9 cellular contexts compared by ENCODE assay signal in the genomic region with DNA sequence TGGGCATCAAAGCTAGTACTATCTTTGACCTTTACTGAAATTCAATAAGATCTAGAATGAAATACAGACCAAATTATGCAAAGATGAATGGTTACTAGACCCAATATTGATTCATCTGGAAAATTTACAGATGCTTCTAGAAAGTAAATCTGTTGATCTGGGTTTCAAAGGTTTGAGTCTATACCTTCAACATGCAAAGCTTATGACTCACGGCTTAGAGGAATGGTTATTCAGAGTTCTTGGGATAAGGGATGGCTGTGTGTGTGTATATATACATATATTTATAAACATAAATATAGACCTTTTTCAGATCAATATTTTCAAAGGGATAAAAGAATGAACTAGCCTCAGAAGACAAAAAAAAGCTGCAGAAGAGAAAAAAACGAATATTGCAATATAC. TPM values are rescaled to one million over a fixed set of nuclear protein-coding genes. Genes with fewer than 3 reads are reported as not detected.
DNase-seq lines count a peak whose midpoint lies in the region; ATAC-seq, FAIRE-seq and TF ChIP-seq lines count a peak whose summit lies in the region.
"Had no signal": no experiment of that assay in that cellular context is flagged by ENCODE, and none has a peak within 500 bp of the region (broad histone marks: within the 10 kb centered on the region; RNA-seq: fewer than 3 reads in every experiment).

No MANE protein-coding gene starts in this region.

- H3K9ac ChIP-seq in adipocyte (ENCODE audit: low read length), result peak overlapping the region; percentile 97
- H3K9ac ChIP-seq in HepG2 (ENCODE audit: insufficient read depth, low read depth, low read length), result peak overlapping the region; percentile 85

- in situ Hi-C loops in HepG2 (cut with HindIII; ENCODE audit: extremely low pct_ligation_motif_present, low pct_unique_long_range_greater_than_20kb), result no loop called here

- H3K9me3 ChIP-seq in heart right ventricle (no peaks in the 10 kb centered on the region), adipocyte (ENCODE audit: control insufficient read depth, low read length) (no peaks in the 10 kb centered on the region), HepG2 (ENCODE audit: low read length) (no peaks in the 10 kb centered on the region), vagina (no peaks in the 10 kb centered on the region)

- CTCF ChIA-PET in HepG2 (lab: Yijun Ruan, JAX; ENCODE audit: low intra/inter-chr PET ratio, low total read pairs), result no interaction called here

- TF ChIP-seq RAD21 in HepG2 (CRISPR knock-in tag; IDR thresholded peaks at IDR 0.05), result no peak

- POLR2A ChIA-PET in HepG2 (lab: Yijun Ruan, JAX), result interaction anchor here (0.6 to 2.5 kb wide), 3 partner anchors 44 to 226 kb away, joined by 4 to 16 read pairs (median 6); partner anchors contain the start of genes TSG101 and UEVLD

- H2AFZ ChIP-seq in HepG2 (ENCODE audit: low read length), result no peak overlapping the region

- H3K4me3 ChIP-seq in heart right ventricle (peak overlapping the region in 8 of 10 donors; percentile 65 to 96 (median 83)), adipocyte (ENCODE audit: low read length) (peak overlapping the region; percentile 99), HepG2 (replicated peaks in 1 of 3; ENCODE audit: insufficient read depth in 1 of 3, low read depth in 2 of 3, low read length in 3 of 3) (peak overlapping the region; percentile 80 to 90 (median 84)), vagina (peak overlapping the region; percentile 61 to 69)

- intact Hi-C loops in heart right ventricle (cut with DNase I), result loop anchor here in 6 of 10 donors (5.0 to 10.0 kb wide), 5 partner anchors 48 to 311 kb away; partner anchors contain the start of genes GTF2H1 (in 3 of the 6), HPS5 (in 3 of the 6), TMEM86A (in 3 of the 6) and UEVLD (in 1 of the 6)
- intact Hi-C loops in cardiac septum (cut with DNase I), result loop anchor here (10.0 kb wide), 1 partner anchor 108 kb away; the partner anchor contains the start of gene TSG101
- intact Hi-C loops in HepG2 (cut with micrococcal nuclease; ENCODE audit: unreplicated experiment), result loop anchor here (5.0 kb wide), 1 partner anchor 311 kb away; the partner anchor contains the start of genes GTF2H1 and HPS5
- intact Hi-C loops in vagina (cut with DNase I), result loop anchor here (10.0 kb wide), 1 partner anchor 92 kb away; the partner anchor contains the start of gene IGSF22

- peak overlapping the region in 1 of 10 donors; percentile 96 for H3K27ac ChIP-seq in heart right ventricle
- no peak overlapping the region for H3K27ac ChIP-seq in HepG2 (ENCODE audit: extremely low read length, insufficient read depth, low read length)
- no peak overlapping the region for H3K27ac ChIP-seq in vagina

- 45 to 53% methylated on average over 2 of the region's 2 CpGs for WGBS in heart right ventricle, 2 donors
- 16% methylated on average over 2 of the region's 2 CpGs for WGBS in HepG2 (ENCODE audit: low lambda C conversion rate)

- no peak for FAIRE-seq in HepG2 (lab: Jason Lieb, UNC)

- no peak for TF ChIP-seq CTCF in heart right ventricle (IDR thresholded peaks at IDR 0.05)
- TF ChIP-seq CTCF in HepG2 (CRISPR knock-in tag; IDR thresholded peaks at IDR 0.05), result no peak
- no peak for TF ChIP-seq CTCF in vagina (IDR thresholded peaks at IDR 0.05)

- ATAC-seq in heart right ventricle (no peak), HepG2 (no peak), HG02798 (IDR thresholded peaks at IDR 0.05; ENCODE audit: poor library complexity, unreplicated experiment) (no peak)

- no peak for TF ChIP-seq EP300 in HepG2 (IDR thresholded peaks at IDR 0.05; ENCODE audit: low read depth in 2 of 2, low read length in 2 of 2)
- TF ChIP-seq EP300 in HepG2 (CRISPR knock-in tag; IDR thresholded peaks at IDR 0.05; ENCODE audit: borderline replicate concordance), result no peak

- TF ChIP-seq POLR2A in HepG2 (IDR thresholded peaks at IDR 0.05; ENCODE audit: insufficient read depth in 1 of 2, low read depth in 2 of 2, low read length in 2 of 2) (no peak), vagina (IDR thresholded peaks at IDR 0.05) (no peak)

- H3K4me2 ChIP-seq in HepG2 (ENCODE audit: low read depth, low read length), result peak overlapping the region; percentile 77

- H3K4me1 ChIP-seq in heart right ventricle (peaks cover 4 to 48% (median 13%) of the 10 kb centered on the region in 9 donors), adipocyte (ENCODE audit: control insufficient read depth, insufficient read depth, low read length) (peaks cover 26% of the 10 kb centered on the region), HepG2 (ENCODE audit: insufficient read depth, low read length) (peaks cover 12% of the 10 kb centered on the region), vagina (peaks cover 27% of the 10 kb centered on the region)

- H3K79me2 ChIP-seq in HepG2 (ENCODE audit: insufficient read depth, low read length), result peaks cover 55% of the 10 kb centered on the region

- H4K20me1 ChIP-seq in HepG2 (ENCODE audit: insufficient read depth, low read length), result no peaks in the 10 kb centered on the region

- H3K36me3 ChIP-seq in heart right ventricle (peaks cover 0 to 6% (median 0%) of the 10 kb centered on the region in 9 donors), adipocyte (ENCODE audit: control insufficient read depth, insufficient read depth, low read length, severe bottlenecking) (no peaks in the 10 kb centered on the region), HepG2 (replicated peaks in 1 of 2; ENCODE audit: control insufficient read depth in 1 of 2, insufficient read depth in 2 of 2, low read length in 2 of 2) (no peaks in the 10 kb centered on the region), vagina (no peaks in the 10 kb centered on the region)

- BruUV-seq in HepG2 (replicated peaks; lab: Mats Ljungman, UMichigan), result no TSS peak

- no peak for DNase-seq in heart right ventricle
- no peak for DNase-seq in cardiac septum (ENCODE audit: low spot score)
- DNase-seq in adipocyte (ENCODE audit: low read depth), result peak; percentile 28
- no peak for DNase-seq in HepG2 (ENCODE audit: low spot score)
- no peak for DNase-seq in vagina (ENCODE audit: extremely low spot score in 2 of 2)
- no peak for DNase-seq in A172 (ENCODE audit: low spot score)
- DNase-seq in activated effector memory CD4-positive, alpha-beta T cell treated with Interleukin-2 at 50 U/mL for 16 hours, result no peak
- DNase-seq: NCI-H774 had no signal

- H3K27me3 ChIP-seq in heart right ventricle, result no peaks in the 10 kb centered on the region
- H3K27me3 ChIP-seq in adipocyte (replicated peaks; ENCODE audit: control insufficient read depth, insufficient read depth, low read length), result no peaks in the 10 kb centered on the region
- no peaks in the 10 kb centered on the region; a peak in 1 of 5 replicates for H3K27me3 ChIP-seq in HepG2 (ENCODE audit: control insufficient read depth in 1 of 2, insufficient read depth in 2 of 2, low read length in 2 of 2)
- H3K27me3 ChIP-seq in vagina, result no peaks in the 10 kb centered on the region

RNA-seq across cellular contexts. Expression of gene SPTY2D1, which starts 1.3 kb away (rescaled TPM):
- total RNA-seq in heart right ventricle (10 to 100 TPM in 6 of 10 donors, 1 to 10 TPM in 4; 7.3 to 18.8 (median 10.2) TPM), cardiac septum (9.8 TPM), HepG2 (2016; rRNA removed; fragmentation: Illumina TruSeq; extraction: Trizol) (14.8 and 22.2 TPM in 2 replicates), vagina (23.8 TPM)
- polyA plus RNA-seq in heart right ventricle (1 to 10 TPM; 1.9 to 3.5 TPM), HepG2 (2011; rRNA removed) (5.4 and 6.9 TPM in 2 replicates)
- total RNA-seq in HepG2 (2016; cell fraction: cytosol; rRNA removed; fragmentation: Illumina TruSeq; extraction: Trizol; ENCODE audit: low read depth), result 1.1 and 1.2 TPM in 2 replicates
- total RNA-seq in HepG2 (2016; cell fraction: insoluble cytoplasmic fraction; rRNA removed; fragmentation: Illumina TruSeq; extraction: Trizol), result 16.2 and 20.9 TPM in 2 replicates
- total RNA-seq in HepG2 (2016; cell fraction: membrane; rRNA removed; fragmentation: Illumina TruSeq; extraction: Trizol), result 3.3 and 4.4 TPM in 2 replicates
- total RNA-seq in HepG2 (2016; cell fraction: nucleus; rRNA removed; fragmentation: Illumina TruSeq; extraction: Trizol), result 9.3 and 9.9 TPM in 2 replicates
- polyA plus RNA-seq in HepG2 (2011; cell fraction: cytosol; rRNA removed), result 5.7 and 7.0 TPM in 2 replicates
- 3.7 and 3.8 TPM in 2 replicates for polyA plus RNA-seq in HepG2 (2011; cell fraction: nucleus; rRNA removed)
- polyA plus RNA-seq in HepG2 (2012), result 5.1 and 6.9 TPM in 2 replicates
- polyA plus RNA-seq in HepG2 (2016; cell fraction: cytosol; fragmentation: Illumina TruSeq; extraction: Trizol; ENCODE audit: low read depth), result 0.76 and 0.80 TPM in 2 replicates
- 13.3 and 15.1 TPM in 2 replicates for polyA plus RNA-seq in HepG2 (2016; cell fraction: insoluble cytoplasmic fraction; fragmentation: Illumina TruSeq; extraction: Trizol; ENCODE audit: low read depth)
- polyA plus RNA-seq in HepG2 (2016; cell fraction: membrane; fragmentation: Illumina TruSeq; extraction: Trizol; ENCODE audit: low read depth), result 1.7 and 2.0 TPM in 2 replicates
- polyA plus RNA-seq in HepG2 (2016; cell fraction: nucleus; fragmentation: Illumina TruSeq; extraction: Trizol; ENCODE audit: insufficient read depth, low read depth), result 9.4 and 9.7 TPM in 2 replicates
- polyA minus RNA-seq in HepG2 (2011; rRNA and poly(A)+ RNA removed; ENCODE audit: low replicate concordance), result 14.5 and 22.2 TPM in 2 replicates
- polyA minus RNA-seq in HepG2 (2011; cell fraction: cytosol; rRNA and poly(A)+ RNA removed), result 7.8 and 7.9 TPM in 2 replicates
- polyA minus RNA-seq in HepG2 (2011; cell fraction: nucleus; rRNA and poly(A)+ RNA removed), result 7.9 and 9.3 TPM in 2 replicates
- 21.0 and 26.3 TPM in 2 replicates for total RNA-seq in A172 (2014; rRNA removed; shearing (Covaris generic))

RNA-seq across cellular contexts. Expression of gene MISFA, which starts 33.3 kb away (rescaled TPM):
- total RNA-seq in heart right ventricle, result 10 to 100 TPM in 6 of 10 donors, 1 to 10 TPM in 4; 7.1 to 16.6 (median 10.8) TPM
- polyA plus RNA-seq in heart right ventricle, result 10 to 100 TPM in 1 of 2 donors, 1 to 10 TPM in 1; 1.7 to 18.4 TPM
- total RNA-seq in cardiac septum, result 6.4 TPM
- 4.8 and 5.4 TPM in 2 replicates for total RNA-seq in HepG2 (2016; rRNA removed; fragmentation: Illumina TruSeq; extraction: Trizol)
- total RNA-seq in HepG2 (2016; cell fraction: cytosol; rRNA removed; fragmentation: Illumina TruSeq; extraction: Trizol; ENCODE audit: low read depth), result 12.1 and 19.1 TPM in 2 replicates
- total RNA-seq in HepG2 (2016; cell fraction: insoluble cytoplasmic fraction; rRNA removed; fragmentation: Illumina TruSeq; extraction: Trizol), result 6.5 and 7.6 TPM in 2 replicates
- total RNA-seq in HepG2 (2016; cell fraction: membrane; rRNA removed; fragmentation: Illumina TruSeq; extraction: Trizol), result 9.0 and 12.8 TPM in 2 replicates
- total RNA-seq in HepG2 (2016; cell fraction: nucleus; rRNA removed; fragmentation: Illumina TruSeq; extraction: Trizol), result 4.3 and 7.6 TPM in 2 replicates
- polyA plus RNA-seq in HepG2 (2011; rRNA removed), result 0.90 and 1.4 TPM in 2 replicates
- polyA plus RNA-seq in HepG2 (2011; cell fraction: cytosol; rRNA removed), result 1.5 and 2.5 TPM in 2 replicates
- 0.33 and 1.5 TPM in 2 replicates for polyA plus RNA-seq in HepG2 (2011; cell fraction: nucleus; rRNA removed)
- polyA plus RNA-seq in HepG2 (2012), result 3.7 and 3.8 TPM in 2 replicates
- 13.7 and 20.5 TPM in 2 replicates for polyA plus RNA-seq in HepG2 (2016; cell fraction: cytosol; fragmentation: Illumina TruSeq; extraction: Trizol; ENCODE audit: low read depth)
- 4.9 and 5.4 TPM in 2 replicates for polyA plus RNA-seq in HepG2 (2016; cell fraction: insoluble cytoplasmic fraction; fragmentation: Illumina TruSeq; extraction: Trizol; ENCODE audit: low read depth)
- polyA plus RNA-seq in HepG2 (2016; cell fraction: membrane; fragmentation: Illumina TruSeq; extraction: Trizol; ENCODE audit: low read depth), result 4.5 and 10.5 TPM in 2 replicates
- polyA plus RNA-seq in HepG2 (2016; cell fraction: nucleus; fragmentation: Illumina TruSeq; extraction: Trizol; ENCODE audit: insufficient read depth, low read depth), result 13.2 and 14.4 TPM in 2 replicates
- 1.5 and 2.2 TPM in 2 replicates for polyA minus RNA-seq in HepG2 (2011; rRNA and poly(A)+ RNA removed; ENCODE audit: low replicate concordance)
- polyA minus RNA-seq in HepG2 (2011; cell fraction: cytosol; rRNA and poly(A)+ RNA removed), result 1.9 TPM in 1 of 2 replicates, not detected in the other
- 6.2 and 8.6 TPM in 2 replicates for polyA minus RNA-seq in HepG2 (2011; cell fraction: nucleus; rRNA and poly(A)+ RNA removed)
- total RNA-seq in vagina, result not detected
- total RNA-seq in A172 (2014; rRNA removed; shearing (Covaris generic)), result 8.2 and 9.0 TPM in 2 replicates

RNA-seq across cellular contexts. Expression of gene UEVLD, which starts 44.3 kb away (rescaled TPM):
- total RNA-seq in heart right ventricle (10 to 100 TPM; 13.7 to 25.8 (median 18.6) TPM), cardiac septum (16.6 TPM), HepG2 (2016; rRNA removed; fragmentation: Illumina TruSeq; extraction: Trizol) (13.7 and 21.1 TPM in 2 replicates), vagina (21.4 TPM)
- polyA plus RNA-seq in heart right ventricle (1 to 10 TPM; 5.6 to 7.1 TPM), HepG2 (2011; rRNA removed) (5.4 and 5.7 TPM in 2 replicates)
- total RNA-seq in HepG2 (2016; cell fraction: cytosol; rRNA removed; fragmentation: Illumina TruSeq; extraction: Trizol; ENCODE audit: low read depth), result 4.0 and 5.2 TPM in 2 replicates
- total RNA-seq in HepG2 (2016; cell fraction: insoluble cytoplasmic fraction; rRNA removed; fragmentation: Illumina TruSeq; extraction: Trizol), result 10.6 and 18.2 TPM in 2 replicates
- 4.6 and 4.8 TPM in 2 replicates for total RNA-seq in HepG2 (2016; cell fraction: membrane; rRNA removed; fragmentation: Illumina TruSeq; extraction: Trizol)
- 7.3 and 11.3 TPM in 2 replicates for total RNA-seq in HepG2 (2016; cell fraction: nucleus; rRNA removed; fragmentation: Illumina TruSeq; extraction: Trizol)
- 2.8 and 6.2 TPM in 2 replicates for polyA plus RNA-seq in HepG2 (2011; cell fraction: cytosol; rRNA removed)
- 1.9 and 2.2 TPM in 2 replicates for polyA plus RNA-seq in HepG2 (2011; cell fraction: nucleus; rRNA removed)
- polyA plus RNA-seq in HepG2 (2012), result 6.7 and 6.9 TPM in 2 replicates
- polyA plus RNA-seq in HepG2 (2016; cell fraction: cytosol; fragmentation: Illumina TruSeq; extraction: Trizol; ENCODE audit: low read depth), result 0.79 and 0.94 TPM in 2 replicates
- 11.7 and 12.9 TPM in 2 replicates for polyA plus RNA-seq in HepG2 (2016; cell fraction: insoluble cytoplasmic fraction; fragmentation: Illumina TruSeq; extraction: Trizol; ENCODE audit: low read depth)
- polyA plus RNA-seq in HepG2 (2016; cell fraction: membrane; fragmentation: Illumina TruSeq; extraction: Trizol; ENCODE audit: low read depth), result 1.8 and 2.0 TPM in 2 replicates
- polyA plus RNA-seq in HepG2 (2016; cell fraction: nucleus; fragmentation: Illumina TruSeq; extraction: Trizol; ENCODE audit: insufficient read depth, low read depth), result 5.8 and 7.6 TPM in 2 replicates
- polyA minus RNA-seq in HepG2 (2011; rRNA and poly(A)+ RNA removed; ENCODE audit: low replicate concordance), result 5.8 and 13.5 TPM in 2 replicates
- polyA minus RNA-seq in HepG2 (2011; cell fraction: cytosol; rRNA and poly(A)+ RNA removed), result 3.6 and 3.9 TPM in 2 replicates
- polyA minus RNA-seq in HepG2 (2011; cell fraction: nucleus; rRNA and poly(A)+ RNA removed), result 9.1 and 11.7 TPM in 2 replicates
- 52.6 and 61.7 TPM in 2 replicates for total RNA-seq in A172 (2014; rRNA removed; shearing (Covaris generic))
